Comparison of ENCODE assay signal across 9 cellular contexts in the genomic region with DNA sequence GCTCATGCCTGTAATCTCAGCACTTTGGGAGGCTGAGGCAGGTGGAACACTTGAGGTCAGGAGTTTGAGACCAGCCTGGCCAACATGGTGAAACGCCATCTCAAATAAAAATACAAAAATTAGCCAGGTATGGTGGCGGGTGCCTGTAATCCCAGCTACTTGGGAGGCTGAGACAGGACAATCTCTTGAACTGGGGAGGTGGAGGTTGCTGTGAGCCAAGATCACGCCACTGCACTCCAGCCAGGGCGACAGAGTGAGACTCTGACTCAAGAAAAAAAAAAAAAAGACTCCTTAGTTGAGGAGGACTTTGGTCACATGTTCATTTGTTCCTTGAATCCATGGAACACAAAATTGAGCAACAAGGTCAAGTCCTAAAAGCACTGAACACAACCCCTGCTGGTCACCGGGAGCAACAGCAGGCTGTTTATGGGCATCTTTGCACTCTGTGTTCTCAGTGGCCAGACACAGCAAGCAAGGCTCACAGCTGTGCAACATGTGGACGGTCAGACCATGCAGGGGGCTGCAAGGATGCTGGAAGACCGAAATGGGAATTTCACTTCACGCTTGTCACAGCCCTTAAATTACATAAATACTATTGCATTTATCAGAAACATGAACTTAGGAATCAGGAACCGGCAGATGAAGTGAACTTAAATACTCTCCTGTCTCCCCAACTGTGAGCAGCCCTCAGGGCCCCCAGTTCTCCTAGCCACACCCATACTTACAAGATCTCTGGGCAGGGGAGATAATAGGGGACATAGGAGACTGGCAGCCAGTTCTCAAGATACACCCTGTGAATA. TPM values are rescaled to one million over a fixed set of nuclear protein-coding genes. Genes with fewer than 3 reads are reported as not detected.
A peak's percentile ranks its signal among the peaks of the same experiment; 100 is the strongest.
DNase-seq lines count a peak whose midpoint lies in the region; ATAC-seq and TF ChIP-seq lines count a peak whose summit lies in the region.
"Had no signal": no experiment of that assay in that cellular context is flagged by ENCODE, and none has a peak within 500 bp of the region (broad histone marks: within the 10 kb centered on the region; RNA-seq: fewer than 3 reads in every experiment).

No MANE protein-coding gene starts in this region.

- no peaks in the 10 kb centered on the region for H3K79me2 ChIP-seq in HCT116 (ENCODE audit: insufficient read depth, low read length)
- no peaks in the 10 kb centered on the region for H3K79me2 ChIP-seq in OCI-LY1 (ENCODE audit: insufficient read depth, low read length)

- BruUV-seq in HCT116 (replicated peaks; lab: Mats Ljungman, UMichigan), result no TSS peak

- H3K9ac ChIP-seq in HCT116 (ENCODE audit: low read length) (no peak overlapping the region), OCI-LY1 (ENCODE audit: low read length) (no peak overlapping the region)

- peak overlapping the region; percentile 60 for H3K4me3 Mint-ChIP-seq in activated naive CD8-positive, alpha-beta T cell

- CTCF ChIA-PET in HCT116 (lab: Charles Lee), result interaction anchor here (0.8 to 1.3 kb wide), 2 partner anchors 12 to 25 kb away, joined by 3 to 4 read pairs; no protein-coding TSS in a partner anchor

- H3K4me1 Mint-ChIP-seq in activated naive CD8-positive, alpha-beta T cell (ENCODE audit: low read depth), result peaks cover 5% of the 10 kb centered on the region

- H4K20me1 ChIP-seq in HCT116 (ENCODE audit: insufficient read depth) (no peaks in the 10 kb centered on the region), OCI-LY1 (ENCODE audit: insufficient read depth, low read length) (no peaks in the 10 kb centered on the region)

- H3K9me2 ChIP-seq in HCT116 (ENCODE audit: insufficient read depth), result no peaks in the 10 kb centered on the region
- no peaks in the 10 kb centered on the region for H3K9me2 ChIP-seq in OCI-LY1 (ENCODE audit: low read depth, low read length)

- RAD21 ChIA-PET in HCT116 (lab: Charles Lee; ENCODE audit: low non-redundant PET in 1 of 2, low total read pairs in 2 of 2, uncharacterized antibody in 2 of 2, unreplicated experiment in 2 of 2), result no interaction called here

- in situ Hi-C loops in Caki2 (cut with HindIII; ENCODE audit: low pct_unique_long_range_greater_than_20kb, low sequenced_read_pairs), result no loop called here

- TF ChIP-seq RAD21 in HCT116 (IDR thresholded peaks at IDR 0.05; ENCODE audit: low read depth), result no peak; the same call in 1 of the 2 replicates

- ATAC-seq in HCT116 (peak; percentile 96), left cardiac atrium (peak; percentile 57 to 64), GM18867 (IDR thresholded peaks at IDR 0.05; ENCODE audit: unreplicated experiment) (no peak)

- H3K4me2 ChIP-seq in HCT116 (ENCODE audit: low read length), result no peak overlapping the region
- H3K4me2 ChIP-seq in OCI-LY1 (ENCODE audit: low read length), result no peak overlapping the region

- TF ChIP-seq CTCF in HCT116 (IDR thresholded peaks at IDR 0.05 in 2 of 3, conservative IDR thresholded peaks at IDR 0.05 in 1 of 3; ENCODE audit: borderline replicate concordance in 1 of 3, insufficient read depth in 1 of 3, low read depth in 2 of 3, low read length in 2 of 3) (peak; percentile 52 to 78 (median 74); a peak in 5 of 6 replicates), OCI-LY1 (IDR thresholded peaks at IDR 0.05; ENCODE audit: low read length) (peak; percentile 70), retinal pigment epithelial cell (conservative IDR thresholded peaks at IDR 0.05; ENCODE audit: low read depth, low read length) (peak; percentile 83)

- H3K4me1 ChIP-seq in HCT116 (ENCODE audit: control insufficient read depth in 1 of 2, insufficient read depth in 2 of 2, low read length in 2 of 2) (0 out of 4 replicates have a peak, but pooled peaks cover 0 to 3% of the 10 kb centered on the region in 2 experiments), OCI-LY1 (ENCODE audit: insufficient read depth, low read length, severe bottlenecking) (peaks cover 8% of the 10 kb centered on the region)

- TF ChIP-seq POLR2A in HCT116 (IDR thresholded peaks at IDR 0.05; ENCODE audit: borderline replicate concordance, extremely low read depth, insufficient read depth, insufficient read length), result no peak

- no peaks in the 10 kb centered on the region for H3F3A ChIP-seq in OCI-LY1 (ENCODE audit: insufficient read depth, low read length)

- H3K27ac Mint-ChIP-seq in activated naive CD8-positive, alpha-beta T cell, result no peak overlapping the region

- H3K9me3 Mint-ChIP-seq in activated naive CD8-positive, alpha-beta T cell (ENCODE audit: low read depth), result no peaks in the 10 kb centered on the region

- no peak overlapping the region for H3K4me3 ChIP-seq in HCT116 (replicated peaks in 1 of 2; ENCODE audit: low read depth in 1 of 2, low read length in 2 of 2)
- H3K4me3 ChIP-seq in OCI-LY1 (ENCODE audit: low read depth, low read length, poor library complexity, severe bottlenecking), result no peak overlapping the region
- H3K4me3 ChIP-seq in retinal pigment epithelial cell (ENCODE audit: low read length), result no peak overlapping the region

- H3K9me3 ChIP-seq in HCT116 (ENCODE audit: control insufficient read depth in 1 of 2, insufficient read depth in 1 of 2, low read depth in 1 of 2, low read length in 2 of 2), result no peaks in the 10 kb centered on the region
- H3K9me3 ChIP-seq in OCI-LY1 (ENCODE audit: low read length), result no peaks in the 10 kb centered on the region

- POLR2A ChIA-PET in HCT116 (lab: Charles Lee), result no interaction called here

- H2AFZ ChIP-seq in HCT116 (ENCODE audit: low read depth, low read length, poor library complexity, severe bottlenecking) (peak overlapping the region; percentile 74), OCI-LY1 (ENCODE audit: low read length) (no peak overlapping the region)

- H3K27me3 ChIP-seq in HCT116 (ENCODE audit: insufficient read depth, low read length), result no peaks in the 10 kb centered on the region
- no peaks in the 10 kb centered on the region; the same call in 1 of the 2 replicates for H3K27me3 ChIP-seq in OCI-LY1 (ENCODE audit: insufficient read depth, low read length)

- DNase-seq in Caki2 (ENCODE audit: low read depth) (peak; percentile 39), HCT116 (ENCODE audit: low read depth, low spot score) (peak; percentile 68), left cardiac atrium (peak; percentile 67), retinal pigment epithelial cell (ENCODE audit: low read depth) (no peak)
- no peak for DNase-seq in activated CD4-positive, CD25-positive, alpha-beta regulatory T cell treated with anti-CD3 and anti-CD28 coated beads, Interleukin-2, amount 50 U/mL, for 72 hours

- no peaks in the 10 kb centered on the region for H3K36me3 Mint-ChIP-seq in activated naive CD8-positive, alpha-beta T cell

- intact Hi-C loops in HCT116 (cut with micrococcal nuclease), result no loop called here
- intact Hi-C loops in left cardiac atrium (cut with DNase I), result no loop called here

- H3K27ac ChIP-seq in HCT116 (ENCODE audit: low read depth, low read length) (no peak overlapping the region), OCI-LY1 (ENCODE audit: low read depth, low read length, poor library complexity, severe bottlenecking) (no peak overlapping the region)

- H3K27me3 Mint-ChIP-seq in activated naive CD8-positive, alpha-beta T cell, result peaks cover 3% of the 10 kb centered on the region

- no peaks in the 10 kb centered on the region for H3K36me3 ChIP-seq in HCT116 (ENCODE audit: control insufficient read depth in 1 of 2, insufficient read depth in 2 of 2, low read length in 2 of 2)
- H3K36me3 ChIP-seq in OCI-LY1 (ENCODE audit: insufficient read depth, low read length), result no peaks in the 10 kb centered on the region

TF ChIP-seq in HCT116, 20 proteins besides CTCF, POLR2A, EP300 and RAD21:
- TF ChIP-seq CBX3 (IDR thresholded peaks at IDR 0.05; ENCODE audit: low read depth) (0 out of 2 replicates have a peak, but pooled peaks have one; percentile 51), SRF (IDR thresholded peaks at IDR 0.05; ENCODE audit: low read depth) (peak; percentile 60), SP1 (IDR thresholded peaks at IDR 0.05; ENCODE audit: low read depth) (no peak)
- TF ChIP-seq, protein P1, sequence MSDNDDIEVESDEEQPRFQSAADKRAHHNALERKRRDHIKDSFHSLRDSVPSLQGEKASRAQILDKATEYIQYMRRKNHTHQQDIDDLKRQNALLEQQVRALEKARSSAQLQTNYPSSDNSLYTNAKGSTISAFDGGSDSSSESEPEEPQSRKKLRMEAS (IDR thresholded peaks at IDR 0.05), result peak; percentile 41; the same call in 1 of the 2 replicates

RNA-seq across cellular contexts. Expression of gene GBGT1, which starts 2.8 kb away (rescaled TPM):
- not detected in 2 replicates for total RNA-seq in Caki2 (2014; rRNA removed; shearing (Covaris generic); ENCODE audit: low replicate concordance)
- total RNA-seq in HCT116 (2021; ENCODE audit: unreplicated experiment) (0.34 TPM), left cardiac atrium (10 to 100 TPM; 10.8 to 12.8 TPM)
- polyA plus RNA-seq in HCT116 (2012), result not detected in 2 replicates

RNA-seq across cellular contexts. Expression of gene RALGDS, which starts 39.9 kb away (rescaled TPM):
- 11.1 and 18.6 TPM in 2 replicates for total RNA-seq in Caki2 (2014; rRNA removed; shearing (Covaris generic); ENCODE audit: low replicate concordance)
- total RNA-seq in HCT116 (2021; ENCODE audit: unreplicated experiment) (36.1 TPM), left cardiac atrium (10 to 100 TPM; 27.0 to 29.3 TPM)
- polyA plus RNA-seq in HCT116 (2012), result 42.3 and 53.5 TPM in 2 replicates

RNA-seq across cellular contexts. Expression of gene OBP2B, which starts 48.1 kb away (rescaled TPM):
- not detected in 2 replicates for total RNA-seq in Caki2 (2014; rRNA removed; shearing (Covaris generic); ENCODE audit: low replicate concordance)
- total RNA-seq in HCT116 (2021; ENCODE audit: unreplicated experiment) (not detected), left cardiac atrium (not detected)
- polyA plus RNA-seq in HCT116 (2012), result not detected in 2 replicates
- total RNA-seq: T-helper 2 cell treated with Interferon-gamma antibody and Interleukin-4, amounts not matched to agents 100 ng/mL and 5 ng/mL, for 36 hours had no signal

Comparison
In these comparisons a context has a peak if more than half of its experiments do, and no peak if none do; other contexts are left out.
1. DNase-seq: peak in Caki2 (single experiment), HCT116 (single experiment) and left cardiac atrium (single experiment); none in retinal pigment epithelial cell (single experiment) and activated CD4-positive, CD25-positive, alpha-beta regulatory T cell treated with anti-CD3 and anti-CD28 coated beads, Interleukin-2, amount 50 U/mL, for 72 hours (single experiment).
2. Peak in every context shown above with its lines, with median percentiles within 50 percentile points of each other: CTCF ChIP-seq.